2 cellular contexts compared by ENCODE assay signal in the genomic region with DNA sequence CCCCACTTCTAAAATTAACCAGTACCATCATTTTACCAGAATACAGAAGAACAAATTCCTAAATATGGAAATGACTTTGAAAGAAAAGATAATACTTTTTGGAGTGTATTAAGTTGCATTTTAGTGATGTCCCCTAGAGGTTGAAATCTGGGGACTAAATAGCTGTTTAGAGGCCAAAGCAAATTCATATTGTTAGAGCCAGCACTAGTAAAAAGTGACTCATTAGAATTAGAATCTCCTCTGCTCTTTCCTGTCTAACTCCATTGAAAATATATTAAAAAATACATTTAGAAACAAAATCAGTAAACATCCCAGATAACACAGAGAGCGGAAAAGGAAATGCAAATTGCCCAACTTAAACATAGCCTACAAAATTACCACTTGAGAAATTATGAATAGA.
TF ChIP-seq lines count a peak whose summit lies in the region.

No MANE protein-coding gene starts in this region.

TF ChIP-seq in IMR-90, 13 proteins besides CTCF, POLR2A, EP300 and RAD21:
- TF ChIP-seq, protein P1, sequence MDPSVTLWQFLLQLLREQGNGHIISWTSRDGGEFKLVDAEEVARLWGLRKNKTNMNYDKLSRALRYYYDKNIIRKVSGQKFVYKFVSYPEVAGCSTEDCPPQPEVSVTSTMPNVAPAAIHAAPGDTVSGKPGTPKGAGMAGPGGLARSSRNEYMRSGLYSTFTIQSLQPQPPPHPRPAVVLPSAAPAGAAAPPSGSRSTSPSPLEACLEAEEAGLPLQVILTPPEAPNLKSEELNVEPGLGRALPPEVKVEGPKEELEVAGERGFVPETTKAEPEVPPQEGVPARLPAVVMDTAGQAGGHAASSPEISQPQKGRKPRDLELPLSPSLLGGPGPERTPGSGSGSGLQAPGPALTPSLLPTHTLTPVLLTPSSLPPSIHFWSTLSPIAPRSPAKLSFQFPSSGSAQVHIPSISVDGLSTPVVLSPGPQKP (IDR thresholded peaks at IDR 0.05; ENCODE audit: borderline replicate concordance, low read depth, low read length), result no peak
- no peak for TF ChIP-seq FOS (IDR thresholded peaks at IDR 0.05; ENCODE audit: low read depth, low read length)
- TF ChIP-seq CEBPB (IDR thresholded peaks at IDR 0.05; ENCODE audit: low read depth, low read length), result no peak
- TF ChIP-seq RCOR1 (IDR thresholded peaks at IDR 0.05; ENCODE audit: insufficient replicate concordance, low read length), result no peak
- no peak for TF ChIP-seq CHD1 (IDR thresholded peaks at IDR 0.05; ENCODE audit: low read depth, low read length)
- TF ChIP-seq NFE2L2 (IDR thresholded peaks at IDR 0.05; ENCODE audit: low read depth, low read length), result no peak
- TF ChIP-seq RFX5 (IDR thresholded peaks at IDR 0.05; ENCODE audit: low read depth, low read length), result no peak
- TF ChIP-seq MAFK (IDR thresholded peaks at IDR 0.05; ENCODE audit: low read depth, low read length), result no peak
- TF ChIP-seq MAZ (IDR thresholded peaks at IDR 0.05; ENCODE audit: borderline replicate concordance, low read depth, low read length), result no peak
- no peak for TF ChIP-seq SMC3 (IDR thresholded peaks at IDR 0.05; ENCODE audit: low read depth, low read length)
- TF ChIP-seq, protein P2, sequence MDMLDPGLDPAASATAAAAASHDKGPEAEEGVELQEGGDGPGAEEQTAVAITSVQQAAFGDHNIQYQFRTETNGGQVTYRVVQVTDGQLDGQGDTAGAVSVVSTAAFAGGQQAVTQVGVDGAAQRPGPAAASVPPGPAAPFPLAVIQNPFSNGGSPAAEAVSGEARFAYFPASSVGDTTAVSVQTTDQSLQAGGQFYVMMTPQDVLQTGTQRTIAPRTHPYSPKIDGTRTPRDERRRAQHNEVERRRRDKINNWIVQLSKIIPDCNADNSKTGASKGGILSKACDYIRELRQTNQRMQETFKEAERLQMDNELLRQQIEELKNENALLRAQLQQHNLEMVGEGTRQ (IDR thresholded peaks at IDR 0.05; ENCODE audit: low read depth, low read length), result no peak
- no peak for TF ChIP-seq MXI1 (IDR thresholded peaks at IDR 0.05; ENCODE audit: borderline replicate concordance, low read depth, low read length)

TF ChIP-seq in SK-N-SH treated with all-trans-retinoic acid at 6 μM for 48 hours, 23 proteins besides CTCF, POLR2A, EP300 and RAD21 (continued from another document):
- TF ChIP-seq, protein P3, sequence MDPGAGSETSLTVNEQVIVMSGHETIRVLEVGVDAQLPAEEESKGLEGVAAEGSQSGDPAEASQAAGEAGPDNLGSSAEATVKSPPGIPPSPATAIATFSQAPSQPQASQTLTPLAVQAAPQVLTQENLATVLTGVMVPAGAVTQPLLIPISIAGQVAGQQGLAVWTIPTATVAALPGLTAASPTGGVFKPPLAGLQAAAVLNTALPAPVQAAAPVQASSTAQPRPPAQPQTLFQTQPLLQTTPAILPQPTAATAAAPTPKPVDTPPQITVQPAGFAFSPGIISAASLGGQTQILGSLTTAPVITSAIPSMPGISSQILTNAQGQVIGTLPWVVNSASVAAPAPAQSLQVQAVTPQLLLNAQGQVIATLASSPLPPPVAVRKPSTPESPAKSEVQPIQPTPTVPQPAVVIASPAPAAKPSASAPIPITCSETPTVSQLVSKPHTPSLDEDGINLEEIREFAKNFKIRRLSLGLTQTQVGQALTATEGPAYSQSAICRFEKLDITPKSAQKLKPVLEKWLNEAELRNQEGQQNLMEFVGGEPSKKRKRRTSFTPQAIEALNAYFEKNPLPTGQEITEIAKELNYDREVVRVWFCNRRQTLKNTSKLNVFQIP (CRISPR knock-in tag; IDR thresholded peaks at IDR 0.05; ENCODE audit: borderline replicate concordance, low read depth), result no peak
